In the genomic region with DNA sequence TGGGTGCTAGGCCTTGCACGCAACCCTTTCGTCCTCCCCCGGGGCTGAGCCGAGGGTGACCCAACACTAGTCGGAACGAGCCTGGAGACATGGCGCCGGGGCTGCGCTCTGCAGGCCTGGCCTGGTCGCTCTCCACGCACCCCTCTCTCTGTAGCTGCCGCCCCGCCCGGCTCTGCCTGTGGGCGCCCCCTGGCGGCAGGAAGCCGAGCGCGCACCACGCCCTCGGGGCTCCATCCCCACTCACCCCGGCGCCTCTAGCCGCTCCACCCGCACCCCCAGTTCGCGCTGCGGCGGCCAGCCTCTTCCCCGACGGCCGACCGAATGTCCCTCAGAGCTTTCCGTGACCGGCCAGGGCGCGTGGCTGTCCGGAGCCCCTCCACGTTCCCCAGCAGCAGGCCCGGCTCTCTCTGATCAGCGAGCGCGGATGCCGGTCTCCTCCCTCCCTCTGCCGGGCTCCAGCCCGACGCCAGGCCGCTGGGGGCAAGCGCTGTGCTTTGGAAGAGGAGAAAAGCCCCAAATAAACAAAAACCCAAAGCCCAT, we compare ENCODE assay signal across 8 cellular contexts. TPM values are rescaled to one million over a fixed set of nuclear protein-coding genes. Genes with fewer than 3 reads are reported as not detected.
DNase-seq lines count a peak whose midpoint lies in the region; ATAC-seq, FAIRE-seq and TF ChIP-seq lines count a peak whose summit lies in the region.

No MANE protein-coding gene starts in this region.

- H3K4me1 ChIP-seq in kidney (ENCODE audit: control insufficient read depth in 1 of 2, insufficient read depth in 1 of 2, low read depth in 1 of 2, low read length in 2 of 2), result peaks cover 0 to 19% of the 10 kb centered on the region in 2 donors

- H3K4me3 Mint-ChIP-seq in activated B cell treated with CpG ODN at 0.5 μM for 24 hours, result no peak overlapping the region

- FAIRE-seq in kidney (lab: Jason Lieb, UNC), result no peak

- CTCF ChIA-PET in activated B cell treated with CpG ODN at 0.5 μM for 24 hours (lab: Charles Lee), result interaction anchor here (0.7 to 1.9 kb wide), 6 partner anchors 9 to 380 kb away, joined by 3 to 17 read pairs (median 4); no protein-coding TSS in a partner anchor

- no peak overlapping the region for H3K27ac Mint-ChIP-seq in activated B cell treated with CpG ODN at 0.5 μM for 24 hours

- no peaks in the 10 kb centered on the region for H3K9me3 Mint-ChIP-seq in activated B cell treated with CpG ODN at 0.5 μM for 24 hours

- H3K4me1 Mint-ChIP-seq in activated B cell treated with CpG ODN at 0.5 μM for 24 hours, result peaks cover 7% of the 10 kb centered on the region

- H3K36me3 ChIP-seq in kidney (ENCODE audit: control insufficient read depth in 1 of 2, insufficient read depth in 2 of 2, low read length in 2 of 2), result no peaks in the 10 kb centered on the region

- TF ChIP-seq CTCF in GM12873 (IDR thresholded peaks at IDR 0.05; ENCODE audit: insufficient read depth, low read depth, low read length, missing control alignments), result peak; percentile 81
- TF ChIP-seq CTCF in activated B cell treated with CpG ODN at 0.5 μM for 24 hours (IDR thresholded peaks at IDR 0.05), result no peak
- TF ChIP-seq CTCF in cardiac fibroblast (IDR thresholded peaks at IDR 0.05; ENCODE audit: low read depth, low read length), result peak; percentile 44
- peak; percentile 82 for TF ChIP-seq CTCF in kidney (IDR thresholded peaks at IDR 0.05; ENCODE audit: borderline replicate concordance, extremely low read depth, insufficient read depth)

- POLR2A ChIA-PET in activated B cell treated with CpG ODN at 0.5 μM for 24 hours (lab: Charles Lee), result no interaction called here

- no peak overlapping the region for H3K9ac ChIP-seq in kidney (ENCODE audit: low read length in 2 of 2)

- H3K27ac ChIP-seq in kidney (ENCODE audit: low read depth in 2 of 2, low read length in 2 of 2), result no peak overlapping the region

- peak; percentile 22 for DNase-seq in GOT3 (lab: John Stamatoyannopoulos, UW)
- peak; percentile 55 to 57 for DNase-seq in Kasumi-1 (lab: John Stamatoyannopoulos, UW)
- DNase-seq in activated B cell treated with CpG ODN at 0.5 μM for 24 hours, result peak; percentile 54
- peak; percentile 36 to 41 for DNase-seq in cardiac fibroblast (ENCODE audit: low read depth in 2 of 2)
- DNase-seq in kidney, result peak; percentile 84
- peak; percentile 68 for DNase-seq in stimulated activated CD4-positive, alpha-beta T cell treated with anti-CD3 and anti-CD28 coated beads, Interleukin-1b, Interleukin-23, amount 100 ng/mL, for 48 hours
- no peak for DNase-seq in inferior parietal cortex (ENCODE audit: extremely low spot score)

- no peaks in the 10 kb centered on the region for H3K36me3 Mint-ChIP-seq in activated B cell treated with CpG ODN at 0.5 μM for 24 hours (ENCODE audit: low read depth)

- ATAC-seq in activated B cell treated with CpG ODN at 0.5 μM for 24 hours (ENCODE audit: low read depth), result peak; percentile 75

- no peak overlapping the region for H3K4me3 ChIP-seq in cardiac fibroblast (replicated peaks in 1 of 2; ENCODE audit: low read depth in 2 of 2, low read length in 2 of 2)
- H3K4me3 ChIP-seq in kidney (ENCODE audit: low read length in 2 of 2), result peak overlapping the region in 1 of 2 donors; percentile 37

- H3K27me3 Mint-ChIP-seq in activated B cell treated with CpG ODN at 0.5 μM for 24 hours, result peaks cover 68% of the 10 kb centered on the region

- no peaks in the 10 kb centered on the region for H3K9me3 ChIP-seq in kidney (ENCODE audit: control insufficient read depth in 1 of 2, low read length in 2 of 2)

- intact Hi-C loops in activated B cell treated with CpG ODN at 0.5 μM for 24 hours (cut with micrococcal nuclease), result loop anchor here (1.0 to 2.0 kb wide), 2 partner anchors 33 to 371 kb away; no protein-coding TSS in a partner anchor
- intact Hi-C loops in kidney (cut with DNase I), result no loop called here

RNA-seq across cellular contexts. Expression of a gene that starts 29.1 kb away (rescaled TPM):
- not detected in 2 replicates for total RNA-seq in activated B cell treated with CpG ODN at 0.5 μM for 24 hours
- not detected for total RNA-seq in kidney
- not detected for polyA plus RNA-seq in kidney (ENCODE audit: insufficient read depth, low read depth, low replicate concordance)

RNA-seq across cellular contexts. Expression of a gene that starts 30.1 kb away (rescaled TPM):
- total RNA-seq in activated B cell treated with CpG ODN at 0.5 μM for 24 hours, result not detected in 2 replicates
- total RNA-seq in kidney, result not detected
- polyA plus RNA-seq in kidney (ENCODE audit: insufficient read depth, low read depth, low replicate concordance), result not detected
